19 cellular contexts compared by ENCODE assay signal in genomic region chr17:37543527-37544122, GRCh38. TPM values are rescaled to one million over a fixed set of nuclear protein-coding genes. Genes with fewer than 3 reads are reported as not detected.
DNase-seq lines count a peak whose midpoint lies in the region; ATAC-seq lines count a peak whose summit lies in the region.
"Had no signal": no experiment of that assay in that cellular context is flagged by ENCODE, and none has a peak within 500 bp of the region (broad histone marks: within the 10 kb centered on the region; RNA-seq: fewer than 3 reads in every experiment).

No MANE protein-coding gene starts in this region.

- peak; percentile 84 for ATAC-seq in activated CD4-positive, alpha-beta T cell treated with anti-CD3 and anti-CD28 coated beads for 36 hours
- no peak for ATAC-seq in activated naive CD8-positive, alpha-beta T cell treated with anti-CD3 and anti-CD28 coated beads, Interleukin-2, amount 50 U/mL, for 24 hours
- no peak for ATAC-seq in naive thymus-derived CD8-positive, alpha-beta T cell
- no peak for ATAC-seq in HG02571 (IDR thresholded peaks at IDR 0.05; ENCODE audit: unreplicated experiment)
- no peak for ATAC-seq in HG02759 (IDR thresholded peaks at IDR 0.05; ENCODE audit: unreplicated experiment)
- ATAC-seq in GM18867 (IDR thresholded peaks at IDR 0.05; ENCODE audit: unreplicated experiment): no peak
- ATAC-seq: GM12878 had no signal

- H3K36me3 Mint-ChIP-seq in activated CD4-positive, alpha-beta T cell treated with anti-CD3 and anti-CD28 coated beads for 36 hours (ENCODE audit: low read depth): peaks cover 31% of the 10 kb centered on the region
- H3K36me3 Mint-ChIP-seq in activated naive CD8-positive, alpha-beta T cell treated with anti-CD3 and anti-CD28 coated beads, Interleukin-2, amount 50 U/mL, for 24 hours (ENCODE audit: low read depth): peaks cover 26% of the 10 kb centered on the region
- peaks cover 0 to 89% (median 5%) of the 10 kb centered on the region in 3 donors for H3K36me3 Mint-ChIP-seq in naive thymus-derived CD8-positive, alpha-beta T cell

- H3K9me3 Mint-ChIP-seq in activated CD4-positive, alpha-beta T cell treated with anti-CD3 and anti-CD28 coated beads for 36 hours (ENCODE audit: low read depth): no peaks in the 10 kb centered on the region
- no peaks in the 10 kb centered on the region for H3K9me3 Mint-ChIP-seq in activated naive CD8-positive, alpha-beta T cell treated with anti-CD3 and anti-CD28 coated beads, Interleukin-2, amount 50 U/mL, for 24 hours
- no peaks in the 10 kb centered on the region for H3K9me3 Mint-ChIP-seq in naive thymus-derived CD8-positive, alpha-beta T cell

- H3K27me3 Mint-ChIP-seq in activated CD4-positive, alpha-beta T cell treated with anti-CD3 and anti-CD28 coated beads for 36 hours: no peaks in the 10 kb centered on the region
- H3K27me3 Mint-ChIP-seq in activated naive CD8-positive, alpha-beta T cell treated with anti-CD3 and anti-CD28 coated beads, Interleukin-2, amount 50 U/mL, for 24 hours: no peaks in the 10 kb centered on the region
- no peaks in the 10 kb centered on the region for H3K27me3 Mint-ChIP-seq in naive thymus-derived CD8-positive, alpha-beta T cell

- POLR2A ChIA-PET in activated CD4-positive, alpha-beta T cell treated with anti-CD3 and anti-CD28 coated beads for 36 hours (lab: Charles Lee): no interaction called here
- POLR2A ChIA-PET in naive thymus-derived CD8-positive, alpha-beta T cell (lab: Charles Lee): no interaction called here

- intact Hi-C loops in activated CD4-positive, alpha-beta T cell treated with anti-CD3 and anti-CD28 coated beads for 36 hours (cut with DNase I, micrococcal nuclease): loop anchor here in 1 of 2 experiments (5.0 kb wide), 1 partner anchor 64 kb away; the partner anchor contains the start of gene SYNRG

- CTCF ChIA-PET in activated CD4-positive, alpha-beta T cell treated with anti-CD3 and anti-CD28 coated beads for 36 hours (lab: Charles Lee): interaction anchor here (0.6 kb wide), 1 partner anchor 74 kb away, joined by 3 read pairs; no protein-coding TSS in a partner anchor

- peak overlapping the region; percentile 70 for H3K27ac Mint-ChIP-seq in activated CD4-positive, alpha-beta T cell treated with anti-CD3 and anti-CD28 coated beads for 36 hours
- H3K27ac Mint-ChIP-seq in activated naive CD8-positive, alpha-beta T cell treated with anti-CD3 and anti-CD28 coated beads, Interleukin-2, amount 50 U/mL, for 24 hours: peak overlapping the region; percentile 54
- H3K27ac Mint-ChIP-seq in naive thymus-derived CD8-positive, alpha-beta T cell: peak overlapping the region in 6 of 10 donors; percentile 22 to 79 (median 47)

- peaks cover 25% of the 10 kb centered on the region for H3K4me1 Mint-ChIP-seq in activated CD4-positive, alpha-beta T cell treated with anti-CD3 and anti-CD28 coated beads for 36 hours
- H3K4me1 Mint-ChIP-seq in activated naive CD8-positive, alpha-beta T cell treated with anti-CD3 and anti-CD28 coated beads, Interleukin-2, amount 50 U/mL, for 24 hours: peaks cover 35% of the 10 kb centered on the region
- peaks cover 6 to 35% (median 24%) of the 10 kb centered on the region in 4 donors for H3K4me1 Mint-ChIP-seq in naive thymus-derived CD8-positive, alpha-beta T cell

- no peak for DNase-seq in activated CD4-positive, alpha-beta T cell treated with anti-CD3 and anti-CD28 coated beads for 36 hours
- DNase-seq in activated CD4-positive, alpha-beta T cell treated with anti-CD3 and anti-CD28 coated beads, Interleukin-2, amount 50 U/mL, for 4 hours: no peak
- peak; percentile 26 for DNase-seq in GM03348 (ENCODE audit: low spot score)
- DNase-seq in activated naive CD8-positive, alpha-beta T cell treated with anti-CD3 and anti-CD28 coated beads, Interleukin-2, amount 50 U/mL, for 24 hours: no peak
- DNase-seq in naive thymus-derived CD8-positive, alpha-beta T cell: no peak
- DNase-seq: activated CD4-positive, CD25-positive, alpha-beta regulatory T cell; aorta; central memory CD4-positive, alpha-beta T cell; dorsolateral prefrontal cortex; KG1; NCI-H1694; NCI-H526 treated with DMSO at 0.1 percent for 48 hours; stimulated activated CD4-positive, alpha-beta T cell treated with anti-CD3 and anti-CD28 coated beads, Interleukin-12 subunit alpha, Interleukin-12 subunit beta, amount 100 ng/mL, for 4 hours; stimulated activated CD8-positive, alpha-beta memory T cell treated with anti-CD3 and anti-CD28 coated beads, Interleukin-4, amount 100 ng/mL, for 48 hours; T1000 had no signal

- H3K4me3 Mint-ChIP-seq in activated CD4-positive, alpha-beta T cell treated with anti-CD3 and anti-CD28 coated beads for 36 hours: no peak overlapping the region
- no peak overlapping the region for H3K4me3 Mint-ChIP-seq in activated naive CD8-positive, alpha-beta T cell treated with anti-CD3 and anti-CD28 coated beads, Interleukin-2, amount 50 U/mL, for 24 hours
- no peak overlapping the region for H3K4me3 Mint-ChIP-seq in naive thymus-derived CD8-positive, alpha-beta T cell

RNA-seq across cellular contexts. Expression of gene DUSP14, which starts 53.9 kb away (rescaled TPM):
- 10 to 100 TPM; 11.9 to 13.1 TPM for total RNA-seq in activated CD4-positive, alpha-beta T cell treated with anti-CD3 and anti-CD28 coated beads for 36 hours
- 1 to 10 TPM; 6.8 to 6.9 TPM for total RNA-seq in naive thymus-derived CD8-positive, alpha-beta T cell
- polyA plus RNA-seq in naive thymus-derived CD8-positive, alpha-beta T cell: 10 to 100 TPM; 13.8 to 17.4 (median 14.3) TPM
